ENCODE assay signal across 8 cellular contexts in the genomic region with DNA sequence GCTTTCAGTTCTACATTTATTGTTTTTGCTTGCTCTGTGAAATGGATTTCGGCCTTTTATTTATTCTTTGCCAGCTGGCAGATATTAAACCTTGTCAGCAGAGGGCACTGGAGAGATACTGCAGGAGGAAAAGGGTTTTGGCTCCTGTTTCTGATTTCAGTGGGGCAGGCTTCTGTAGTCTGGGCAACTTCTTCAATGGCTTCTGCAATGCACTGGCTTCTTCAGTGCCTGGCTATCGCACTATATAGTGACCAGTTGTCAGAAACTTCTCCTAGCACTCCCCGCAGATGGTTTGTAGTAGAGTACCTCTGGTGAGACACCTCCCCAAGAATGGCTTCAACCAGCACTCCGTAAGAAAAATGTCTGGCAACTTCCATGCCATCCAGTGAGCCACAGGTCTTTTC. TPM values are rescaled to one million over a fixed set of nuclear protein-coding genes. Genes with fewer than 3 reads are reported as not detected.
A peak's percentile ranks its signal among the peaks of the same experiment; 100 is the strongest.
DNase-seq lines count a peak whose midpoint lies in the region; ATAC-seq, FAIRE-seq and TF ChIP-seq lines count a peak whose summit lies in the region.

No MANE protein-coding gene starts in this region.

- no peaks in the 10 kb centered on the region for H3K9me3 ChIP-seq in heart left ventricle
- H3K9me3 ChIP-seq in SK-N-SH: no peaks in the 10 kb centered on the region
- no peaks in the 10 kb centered on the region for H3K9me3 ChIP-seq in K562 (replicated peaks; ENCODE audit: control insufficient read depth, insufficient read depth, low read depth, low read length)
- H3K9me3 ChIP-seq in stomach: no peaks in the 10 kb centered on the region

- POLR2A ChIA-PET in SK-N-SH (lab: Yijun Ruan, JAX): no interaction called here
- POLR2A ChIA-PET in K562 (lab: Yijun Ruan, JAX): interaction anchor here (1.0 kb wide), 1 partner anchor 13 kb away, joined by 7 read pairs; no protein-coding TSS in a partner anchor

- TF ChIP-seq EP300 in SK-N-SH (IDR thresholded peaks at IDR 0.05; ENCODE audit: borderline replicate concordance in 1 of 2, low read depth in 1 of 2, low read length in 1 of 2) (no peak), K562 (IDR thresholded peaks at IDR 0.05; ENCODE audit: low read length) (no peak), stomach (IDR thresholded peaks at IDR 0.05) (no peak)

- CTCF ChIA-PET in SK-N-SH (lab: Yijun Ruan, JAX): interaction anchor here (0.6 to 2.2 kb wide), 18 partner anchors 9 to 210 kb away, joined by 3 to 11 read pairs (median 4); partner anchors contain the start of genes BAG1 and CHMP5
- CTCF ChIA-PET in K562 (lab: Yijun Ruan, JAX; ENCODE audit: low intra/inter-chr PET ratio): interaction anchor here (1.6 kb wide), 1 partner anchor 435 kb away, joined by 11 read pairs; no protein-coding TSS in a partner anchor

- ATAC-seq in heart left ventricle (no peak), K562 (no peak), GM19035 (IDR thresholded peaks at IDR 0.05; ENCODE audit: unreplicated experiment) (no peak)

- H3K9ac ChIP-seq in SK-N-SH (no peak overlapping the region), K562 (ENCODE audit: insufficient read depth in 1 of 2, low read depth in 2 of 2, low read length in 2 of 2) (no peak overlapping the region)

- no peak overlapping the region for H2AFZ ChIP-seq in SK-N-SH (ENCODE audit: low read depth)
- no peak overlapping the region for H2AFZ ChIP-seq in K562 (ENCODE audit: low read depth, low read length)

- no peaks in the 10 kb centered on the region for H3K27me3 ChIP-seq in heart left ventricle
- H3K27me3 ChIP-seq in SK-N-SH (ENCODE audit: insufficient read depth): no peaks in the 10 kb centered on the region
- H3K27me3 ChIP-seq in K562 (ENCODE audit: control insufficient read depth in 2 of 2, insufficient read depth in 2 of 2, low read length in 2 of 2): no peaks in the 10 kb centered on the region
- H3K27me3 ChIP-seq in kidney epithelial cell (ENCODE audit: control insufficient read depth, insufficient read depth, low read length): no peaks in the 10 kb centered on the region
- H3K27me3 ChIP-seq in stomach: no peaks in the 10 kb centered on the region

- no peak for TF ChIP-seq POLR2A in heart left ventricle (IDR thresholded peaks at IDR 0.05)
- no peak for TF ChIP-seq POLR2A in NB4 (IDR thresholded peaks at IDR 0.05; ENCODE audit: extremely low read depth, insufficient read length)
- TF ChIP-seq POLR2A in K562 (conservative IDR thresholded peaks at IDR 0.05): no peak
- TF ChIP-seq POLR2A in stomach (IDR thresholded peaks at IDR 0.05): no peak

- TF ChIP-seq CTCF in heart left ventricle (IDR thresholded peaks at IDR 0.05) (peak; percentile 43 to 75 (median 64)), NB4 (IDR thresholded peaks at IDR 0.05; ENCODE audit: low read depth, low read length) (peak; percentile 98), SK-N-SH (IDR thresholded peaks at IDR 0.05) (peak; percentile 82), K562 (IDR thresholded peaks at IDR 0.05 in 2 of 3, conservative IDR thresholded peaks at IDR 0.05 in 1 of 3; ENCODE audit: insufficient read depth in 2 of 3, low read depth in 1 of 3, low read length in 3 of 3) (peak; percentile 56 to 72 (median 65)), kidney epithelial cell (IDR thresholded peaks at IDR 0.05; ENCODE audit: insufficient read depth, low read length, poor library complexity, severe bottlenecking) (peak; percentile 80), stomach (IDR thresholded peaks at IDR 0.05) (peak in 5 of 7 experiments; percentile 45 to 66 (median 60))

- no TSS peak for BruUV-seq in K562 (replicated peaks; lab: Mats Ljungman, UMichigan)

- H3K4me1 ChIP-seq in heart left ventricle: peaks cover under 1 to 36% (median 23%) of the 10 kb centered on the region in 12 donors
- peaks cover 0 to 9% of the 10 kb centered on the region in 2 experiments; a peak in 2 of 4 replicates for H3K4me1 ChIP-seq in SK-N-SH (ENCODE audit: control insufficient read depth in 1 of 2, insufficient read depth in 2 of 2, low read depth in 1 of 2, low read length in 1 of 2)
- H3K4me1 ChIP-seq in K562 (replicated peaks in 1 of 2; ENCODE audit: control insufficient read depth in 2 of 2, insufficient read depth in 2 of 2, low read length in 2 of 2): peaks cover 4 to 14% of the 10 kb centered on the region in 2 experiments; a peak in 4 of 5 replicates
- peaks cover 24 to 42% (median 35%) of the 10 kb centered on the region in 4 donors for H3K4me1 ChIP-seq in stomach

- in situ Hi-C loops in K562 (cut with MboI): no loop called here

- intact Hi-C loops in heart left ventricle (cut with DNase I): loop anchor here in 5 of 10 donors (1.0 to 10.0 kb wide), 4 partner anchors 22 to 180 kb away; partner anchors contain the start of gene CHMP5 (in 2 of the 5)
- intact Hi-C loops in cardiac septum (cut with DNase I): loop anchor here (10.0 kb wide), 1 partner anchor 188 kb away; the partner anchor contains the start of gene NOL6
- intact Hi-C loops in K562 (cut with micrococcal nuclease): loop anchor here (10.0 kb wide), 1 partner anchor 168 kb away; no protein-coding TSS in a partner anchor
- intact Hi-C loops in stomach (cut with DNase I; ENCODE audit: low total_unique reads): no loop called here

- H3K4me2 ChIP-seq in SK-N-SH (no peak overlapping the region), K562 (ENCODE audit: insufficient read depth, low read length) (no peak overlapping the region)

- peak in 3 of 5 donors; percentile 34 to 44 (median 36) for DNase-seq in heart left ventricle
- no peak for DNase-seq in cardiac septum (ENCODE audit: low spot score)
- peak; percentile 91 for DNase-seq in NB4 (ENCODE audit: low read depth)
- DNase-seq in SK-N-SH: peak; percentile 65
- peak in 2 of 4 experiments; percentile 32 to 42 for DNase-seq in K562 (ENCODE audit: extremely low read depth in 1 of 4, low spot score in 3 of 4)
- no peak for DNase-seq in kidney epithelial cell (ENCODE audit: low read depth)
- DNase-seq in stomach: peak; percentile 55

- H3K27ac ChIP-seq in heart left ventricle: peak overlapping the region in 7 of 12 donors; percentile 3 to 98 (median 21)
- H3K27ac ChIP-seq in SK-N-SH (ENCODE audit: low read depth in 2 of 2, low read length in 1 of 2): peak overlapping the region in 1 of 2 experiments; percentile 43; a peak in 1 of 4 replicates
- H3K27ac ChIP-seq in K562 (ENCODE audit: extremely low read depth, low read depth, low read length): no peak overlapping the region
- peak overlapping the region; percentile 48 to 99 (median 67) for H3K27ac ChIP-seq in stomach

- no peaks in the 10 kb centered on the region for H3K9me1 ChIP-seq in K562 (ENCODE audit: control insufficient read depth, insufficient read depth, low read length)

- FAIRE-seq in K562 (lab: Jason Lieb, UNC): peak; percentile 26

- H3K79me2 ChIP-seq in SK-N-SH (ENCODE audit: insufficient read depth) (peaks cover 17% of the 10 kb centered on the region), K562 (ENCODE audit: control insufficient read depth, insufficient read depth, low read length) (peaks cover 18% of the 10 kb centered on the region)

- no peaks in the 10 kb centered on the region for H3K9me2 ChIP-seq in SK-N-SH

- H3K4me3 ChIP-seq in heart left ventricle (no peak overlapping the region), NB4 (ENCODE audit: low read depth, low read length) (no peak overlapping the region), SK-N-SH (ENCODE audit: low read depth in 2 of 2, low read length in 1 of 2) (no peak overlapping the region), K562 (no peak overlapping the region), kidney epithelial cell (ENCODE audit: low read depth, low read length) (no peak overlapping the region), stomach (no peak overlapping the region)

- peaks cover 31% of the 10 kb centered on the region for H3F3A ChIP-seq in SK-N-SH (replicated peaks; ENCODE audit: insufficient read depth)

- TF ChIP-seq RAD21 in SK-N-SH (IDR thresholded peaks at IDR 0.05; ENCODE audit: low read length) (peak; percentile 77), K562 (CRISPR knock-in tag; conservative IDR thresholded peaks at IDR 0.05 in 1 of 2, IDR thresholded peaks at IDR 0.05 in 1 of 2) (peak; percentile 45 to 49)

- WGBS in heart left ventricle, 4 donors: 44 to 53% (median 49%) methylated on average over 3 to 4 of the region's 4 CpGs
- 32% methylated on average over 2 of the region's 4 CpGs for WGBS in SK-N-SH (ENCODE audit: low lambda C conversion rate)
- WGBS in K562 (ENCODE audit: insufficient coverage, low coverage, missing lambda C conversion rate): 55% methylated on average over 4 of the region's 4 CpGs
- WGBS in stomach, 5 donors: 42 to 57% (median 46%) methylated on average over 4 of the region's 4 CpGs

- H4K20me1 ChIP-seq in SK-N-SH (ENCODE audit: insufficient read depth) (no peaks in the 10 kb centered on the region), K562 (replicated peaks; ENCODE audit: control insufficient read depth, insufficient read depth, low read length) (0 out of 2 replicates have a peak, but pooled peaks cover 3% of the 10 kb centered on the region)

- peaks cover 0 to 45% (median 35%) of the 10 kb centered on the region in 9 donors for H3K36me3 ChIP-seq in heart left ventricle
- peaks cover 14 to 16% of the 10 kb centered on the region in 2 experiments for H3K36me3 ChIP-seq in SK-N-SH (replicated peaks in 1 of 2; ENCODE audit: control insufficient read depth in 1 of 2, insufficient read depth in 2 of 2, low read length in 1 of 2)
- H3K36me3 ChIP-seq in K562 (ENCODE audit: control insufficient read depth, insufficient read depth, low read length): peaks cover 8% of the 10 kb centered on the region
- H3K36me3 ChIP-seq in kidney epithelial cell (ENCODE audit: control insufficient read depth, insufficient read depth, low read length): no peaks in the 10 kb centered on the region
- peaks cover 7 to 31% (median 30%) of the 10 kb centered on the region in 4 donors for H3K36me3 ChIP-seq in stomach

RNA-seq across cellular contexts. Expression of gene NFX1, which starts 3.2 kb away (rescaled TPM):
- total RNA-seq in heart left ventricle (10 to 100 TPM; 25.4 to 42.0 (median 36.1) TPM), cardiac septum (38.0 TPM), K562 (2014; rRNA removed) (22.1 and 23.8 TPM in 2 replicates), K562 (2014; rRNA removed; fragmentation: Illumina TruSeq; extraction: Trizol) (26.3 and 28.7 TPM in 2 replicates), K562 (2015; rRNA removed; fragmentation: Illumina TruSeq; extraction: Trizol) (24.8 and 26.8 TPM in 2 replicates), K562 (2021) (29.9 and 30.8 TPM in 2 replicates), kidney epithelial cell (24.3 and 24.5 TPM in 2 replicates), stomach (10 to 100 TPM; 20.3 to 46.9 (median 36.4) TPM)
- polyA plus RNA-seq in heart left ventricle (10 to 100 TPM; 13.7 to 23.8 TPM), SK-N-SH (2012; rRNA removed) (19.6 and 27.6 TPM in 2 replicates), K562 (2011; rRNA removed) (36.5 and 38.9 TPM in 2 replicates), K562 (2014; fragmentation: Illumina TruSeq; extraction: Trizol) (32.7 and 38.5 TPM in 2 replicates), K562 (2014; fragmentation: Nextera tagmentation; extraction: Ambion mirVana) (10 to 100 TPM in 1 of 2 experiments, 1 to 10 TPM in 1; 8.8 to 32.5 TPM), K562 (2014; rRNA removed) (24.0 TPM in 2 replicates), stomach (10 to 100 TPM; 11.3 to 19.9 (median 13.3) TPM)
- polyA plus RNA-seq in SK-N-SH (2012; cell fraction: cytosol; rRNA removed): 17.3 and 18.6 TPM in 2 replicates
- 30.8 and 45.4 TPM in 2 replicates for polyA plus RNA-seq in SK-N-SH (2012; cell fraction: nucleus; rRNA removed)
- 66.7 and 97.6 TPM in 2 replicates for total RNA-seq in K562 (2011; cell fraction: chromatin; rRNA removed; ENCODE audit: low replicate concordance)
- 38.2 and 46.5 TPM in 2 replicates for total RNA-seq in K562 (2011; cell fraction: nucleolus; rRNA removed)
- 46.0 and 51.6 TPM in 2 replicates for total RNA-seq in K562 (2011; cell fraction: nucleoplasm; rRNA removed)
- polyA plus RNA-seq in K562 (2011; cell fraction: cytosol; rRNA removed): 37.3 and 38.7 TPM in 2 replicates
- polyA plus RNA-seq in K562 (2011; cell fraction: nucleus; rRNA removed): 31.5 and 51.2 TPM in 2 replicates
- 24.7 and 28.0 TPM in 2 replicates for polyA plus RNA-seq in K562 (2012)
- 86.2 and 99.5 TPM in 2 replicates for polyA minus RNA-seq in K562 (2011; rRNA and poly(A)+ RNA removed)
- 17.6 and 30.2 TPM in 2 replicates for polyA minus RNA-seq in K562 (2011; cell fraction: cytosol; rRNA and poly(A)+ RNA removed)
- polyA minus RNA-seq in K562 (2011; cell fraction: nucleus; rRNA and poly(A)+ RNA removed): 29.8 and 38.5 TPM in 2 replicates

RNA-seq across cellular contexts. Expression of gene CHMP5, which starts 22.2 kb away (rescaled TPM):
- total RNA-seq in heart left ventricle (10 to 100 TPM; 37.6 to 58.5 (median 53.0) TPM), cardiac septum (53.8 TPM), K562 (2014; rRNA removed) (34.2 and 42.8 TPM in 2 replicates), K562 (2014; rRNA removed; fragmentation: Illumina TruSeq; extraction: Trizol) (59.9 and 71.6 TPM in 2 replicates), K562 (2015; rRNA removed; fragmentation: Illumina TruSeq; extraction: Trizol) (33.8 and 36.5 TPM in 2 replicates), K562 (2021) (36.0 and 39.3 TPM in 2 replicates), kidney epithelial cell (80.0 and 84.9 TPM in 2 replicates), stomach (100 to 1,000 TPM in 1 of 5 donors, 10 to 100 TPM in 3, 1 to 10 TPM in 1; 9.8 to 129 (median 23.5) TPM)
- polyA plus RNA-seq in heart left ventricle (10 to 100 TPM; 24.7 to 76.5 TPM), SK-N-SH (2012; rRNA removed) (88.3 and 112 TPM in 2 replicates), K562 (2011; rRNA removed) (53.3 and 67.2 TPM in 2 replicates), K562 (2014; fragmentation: Illumina TruSeq; extraction: Trizol) (50.9 and 53.0 TPM in 2 replicates), K562 (2014; fragmentation: Nextera tagmentation; extraction: Ambion mirVana) (100 to 1,000 TPM in 1 of 2 experiments, 10 to 100 TPM in 1; 99.5 to 105 TPM), K562 (2014; rRNA removed) (53.0 and 54.9 TPM in 2 replicates), stomach (100 to 1,000 TPM in 1 of 3 donors, 10 to 100 TPM in 2; 50.7 to 164 (median 77.9) TPM)
- polyA plus RNA-seq in SK-N-SH (2012; cell fraction: cytosol; rRNA removed): 142 and 205 TPM in 2 replicates
- polyA plus RNA-seq in SK-N-SH (2012; cell fraction: nucleus; rRNA removed): 32.2 and 59.9 TPM in 2 replicates
- 5.5 and 19.4 TPM in 2 replicates for total RNA-seq in K562 (2011; cell fraction: chromatin; rRNA removed; ENCODE audit: low replicate concordance)
- 4.7 and 5.7 TPM in 2 replicates for total RNA-seq in K562 (2011; cell fraction: nucleolus; rRNA removed)
- total RNA-seq in K562 (2011; cell fraction: nucleoplasm; rRNA removed): 14.0 and 18.7 TPM in 2 replicates
- polyA plus RNA-seq in K562 (2011; cell fraction: cytosol; rRNA removed): 9.2 and 27.3 TPM in 2 replicates
- 8.0 and 17.0 TPM in 2 replicates for polyA plus RNA-seq in K562 (2011; cell fraction: nucleus; rRNA removed)
- polyA plus RNA-seq in K562 (2012): 38.2 and 46.2 TPM in 2 replicates
- 50.1 and 53.8 TPM in 2 replicates for polyA minus RNA-seq in K562 (2011; rRNA and poly(A)+ RNA removed)
- 13.8 and 14.3 TPM in 2 replicates for polyA minus RNA-seq in K562 (2011; cell fraction: cytosol; rRNA and poly(A)+ RNA removed)
- polyA minus RNA-seq in K562 (2011; cell fraction: nucleus; rRNA and poly(A)+ RNA removed): 4.0 and 5.9 TPM in 2 replicates

RNA-seq across cellular contexts. Expression of gene BAG1, which starts 22.6 kb away (rescaled TPM):
- total RNA-seq in heart left ventricle (100 to 1,000 TPM in 6 of 9 donors, 10 to 100 TPM in 3; 71.0 to 144 (median 112) TPM), cardiac septum (150 TPM), K562 (2014; rRNA removed) (76.1 and 106 TPM in 2 replicates), K562 (2014; rRNA removed; fragmentation: Illumina TruSeq; extraction: Trizol) (56.0 and 57.6 TPM in 2 replicates), K562 (2015; rRNA removed; fragmentation: Illumina TruSeq; extraction: Trizol) (56.0 and 59.2 TPM in 2 replicates), K562 (2021) (86.6 and 94.5 TPM in 2 replicates), kidney epithelial cell (54.8 and 59.0 TPM in 2 replicates), stomach (100 to 1,000 TPM in 3 of 5 donors, 10 to 100 TPM in 1, 1 to 10 TPM in 1; 2.3 to 461 (median 138) TPM)
- polyA plus RNA-seq in heart left ventricle (100 to 1,000 TPM; 110 to 132 TPM), SK-N-SH (2012; rRNA removed) (40.0 and 49.9 TPM in 2 replicates), K562 (2011; rRNA removed) (30.3 and 46.1 TPM in 2 replicates), K562 (2014; fragmentation: Illumina TruSeq; extraction: Trizol) (56.9 and 60.0 TPM in 2 replicates), K562 (2014; fragmentation: Nextera tagmentation; extraction: Ambion mirVana) (10 to 100 TPM in 1 of 2 experiments, 1 to 10 TPM in 1; 9.7 to 10.0 TPM), K562 (2014; rRNA removed) (103 and 120 TPM in 2 replicates), stomach (100 to 1,000 TPM; 112 to 229 (median 125) TPM)
- 53.2 and 62.9 TPM in 2 replicates for polyA plus RNA-seq in SK-N-SH (2012; cell fraction: cytosol; rRNA removed)
- polyA plus RNA-seq in SK-N-SH (2012; cell fraction: nucleus; rRNA removed): 21.4 and 31.7 TPM in 2 replicates
- 64.8 and 75.0 TPM in 2 replicates for total RNA-seq in K562 (2011; cell fraction: chromatin; rRNA removed; ENCODE audit: low replicate concordance)
- 51.1 and 58.0 TPM in 2 replicates for total RNA-seq in K562 (2011; cell fraction: nucleolus; rRNA removed)
- 69.4 and 101 TPM in 2 replicates for total RNA-seq in K562 (2011; cell fraction: nucleoplasm; rRNA removed)
- polyA plus RNA-seq in K562 (2011; cell fraction: cytosol; rRNA removed): 22.2 and 23.4 TPM in 2 replicates
- 22.2 and 25.2 TPM in 2 replicates for polyA plus RNA-seq in K562 (2011; cell fraction: nucleus; rRNA removed)
- polyA plus RNA-seq in K562 (2012): 56.8 and 58.7 TPM in 2 replicates
- polyA minus RNA-seq in K562 (2011; rRNA and poly(A)+ RNA removed): 26.4 TPM in 2 replicates
- 13.6 and 14.4 TPM in 2 replicates for polyA minus RNA-seq in K562 (2011; cell fraction: cytosol; rRNA and poly(A)+ RNA removed)
- 27.6 and 40.3 TPM in 2 replicates for polyA minus RNA-seq in K562 (2011; cell fraction: nucleus; rRNA and poly(A)+ RNA removed)

RNA-seq across cellular contexts. Expression of gene SPINK4, which starts 47.1 kb away (rescaled TPM):
- total RNA-seq in heart left ventricle (not detected), cardiac septum (not detected), K562 (2014; rRNA removed) (not detected in 2 replicates), K562 (2014; rRNA removed; fragmentation: Illumina TruSeq; extraction: Trizol) (1.1 and 1.6 TPM in 2 replicates), K562 (2015; rRNA removed; fragmentation: Illumina TruSeq; extraction: Trizol) (not detected in 2 replicates), K562 (2021) (0.80 TPM in 1 of 2 replicates, not detected in the other), kidney epithelial cell (not detected in 2 replicates), stomach (10 to 100 TPM in 1 of 5 donors, not detected in 4; 29.5 TPM)
- polyA plus RNA-seq in heart left ventricle (not detected), SK-N-SH (2012; rRNA removed) (not detected in 2 replicates), K562 (2011; rRNA removed) (0.74 and 1.1 TPM in 2 replicates), K562 (2014; fragmentation: Illumina TruSeq; extraction: Trizol) (2.0 and 2.1 TPM in 2 replicates), K562 (2014; fragmentation: Nextera tagmentation; extraction: Ambion mirVana) (1 to 10 TPM; 3.9 to 5.5 TPM), K562 (2014; rRNA removed) (2.1 and 5.1 TPM in 2 replicates), stomach (10 to 100 TPM in 1 of 3 donors, 1 to 10 TPM in 1, not detected in 1; 2.1 to 19.1 TPM)
- polyA plus RNA-seq in SK-N-SH (2012; cell fraction: cytosol; rRNA removed): 0.14 and 0.16 TPM in 2 replicates
- not detected in 2 replicates for polyA plus RNA-seq in SK-N-SH (2012; cell fraction: nucleus; rRNA removed)
- total RNA-seq in K562 (2011; cell fraction: chromatin; rRNA removed; ENCODE audit: low replicate concordance): not detected in 2 replicates
- total RNA-seq in K562 (2011; cell fraction: nucleolus; rRNA removed): not detected in 2 replicates
- total RNA-seq in K562 (2011; cell fraction: nucleoplasm; rRNA removed): not detected in 2 replicates
- polyA plus RNA-seq in K562 (2011; cell fraction: cytosol; rRNA removed): 1.3 TPM in 1 of 2 replicates, not detected in the other
- polyA plus RNA-seq in K562 (2011; cell fraction: nucleus; rRNA removed): not detected in 2 replicates
- 0.92 and 2.0 TPM in 2 replicates for polyA plus RNA-seq in K562 (2012)
- polyA minus RNA-seq in K562 (2011; rRNA and poly(A)+ RNA removed): not detected in 2 replicates
- polyA minus RNA-seq in K562 (2011; cell fraction: cytosol; rRNA and poly(A)+ RNA removed): 11.9 and 19.0 TPM in 2 replicates
- 3.2 TPM in 1 of 2 replicates, not detected in the other for polyA minus RNA-seq in K562 (2011; cell fraction: nucleus; rRNA and poly(A)+ RNA removed)

Comparison
In these comparisons a context has a peak if more than half of its experiments do, and no peak if none do; other contexts are left out.
1. DNase-seq: peak in heart left ventricle (3 of 5), NB4 (single experiment), SK-N-SH (single experiment) and stomach (single experiment); none in cardiac septum (single experiment) and kidney epithelial cell (single experiment).
2. Peak in every context shown above with its lines, with median percentiles within 50 percentile points of each other: CTCF ChIP-seq.